ENCODE assay signal across 1 cellular context in the genomic region with DNA sequence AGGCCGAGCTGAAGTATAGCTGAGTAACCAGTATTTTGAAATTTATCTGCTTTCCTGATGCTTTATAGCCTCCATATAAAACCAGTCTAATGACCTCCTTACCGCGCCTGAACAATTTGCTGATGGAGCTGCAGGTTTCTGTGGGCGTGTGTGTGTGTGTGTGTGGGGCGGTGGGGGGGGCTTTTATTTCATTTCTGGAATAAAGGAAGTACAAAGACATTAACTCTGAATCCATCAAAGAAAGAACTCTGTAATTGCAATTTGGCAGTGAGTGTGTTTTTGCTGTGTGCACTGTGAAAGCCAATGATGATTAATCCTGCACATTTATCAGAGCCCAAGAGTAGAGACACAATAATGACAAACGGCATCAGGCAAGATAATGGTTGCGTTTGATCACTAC.
A peak's percentile ranks its signal among the peaks of the same experiment; 100 is the strongest.
TF ChIP-seq lines count a peak whose summit lies in the region.

No MANE protein-coding gene starts in this region.

TF ChIP-seq in HEK293, 187 proteins besides CTCF, POLR2A, EP300 and RAD21 (continued from another document):
- TF ChIP-seq, protein P1, sequence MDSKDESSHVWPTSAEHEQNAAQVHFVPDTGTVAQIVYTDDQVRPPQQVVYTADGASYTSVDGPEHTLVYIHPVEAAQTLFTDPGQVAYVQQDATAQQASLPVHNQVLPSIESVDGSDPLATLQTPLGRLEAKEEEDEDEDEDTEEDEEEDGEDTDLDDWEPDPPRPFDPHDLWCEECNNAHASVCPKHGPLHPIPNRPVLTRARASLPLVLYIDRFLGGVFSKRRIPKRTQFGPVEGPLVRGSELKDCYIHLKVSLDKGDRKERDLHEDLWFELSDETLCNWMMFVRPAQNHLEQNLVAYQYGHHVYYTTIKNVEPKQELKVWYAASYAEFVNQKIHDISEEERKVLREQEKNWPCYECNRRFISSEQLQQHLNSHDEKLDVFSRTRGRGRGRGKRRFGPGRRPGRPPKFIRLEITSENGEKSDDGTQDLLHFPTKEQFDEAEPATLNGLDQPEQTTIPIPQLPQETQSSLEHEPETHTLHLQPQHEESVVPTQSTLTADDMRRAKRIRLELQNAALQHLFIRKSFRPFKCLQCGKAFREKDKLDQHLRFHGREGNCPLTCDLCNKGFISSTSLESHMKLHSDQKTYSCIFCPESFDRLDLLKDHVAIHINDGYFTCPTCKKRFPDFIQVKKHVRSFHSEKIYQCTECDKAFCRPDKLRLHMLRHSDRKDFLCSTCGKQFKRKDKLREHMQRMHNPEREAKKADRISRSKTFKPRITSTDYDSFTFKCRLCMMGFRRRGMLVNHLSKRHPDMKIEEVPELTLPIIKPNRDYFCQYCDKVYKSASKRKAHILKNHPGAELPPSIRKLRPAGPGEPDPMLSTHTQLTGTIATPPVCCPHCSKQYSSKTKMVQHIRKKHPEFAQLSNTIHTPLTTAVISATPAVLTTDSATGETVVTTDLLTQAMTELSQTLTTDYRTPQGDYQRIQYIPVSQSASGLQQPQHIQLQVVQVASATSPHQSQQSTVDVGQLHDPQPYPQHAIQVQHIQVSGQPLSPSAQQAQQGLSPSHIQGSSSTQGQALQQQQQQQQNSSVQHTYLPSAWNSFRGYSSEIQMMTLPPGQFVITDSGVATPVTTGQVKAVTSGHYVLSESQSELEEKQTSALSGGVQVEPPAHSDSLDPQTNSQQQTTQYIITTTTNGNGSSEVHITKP (tag by site-specific recombination; IDR thresholded peaks at IDR 0.05) = no peak
- TF ChIP-seq SALL2 (tag by site-specific recombination; IDR thresholded peaks at IDR 0.05; ENCODE audit: borderline replicate concordance) = no peak
- TF ChIP-seq, protein P2, sequence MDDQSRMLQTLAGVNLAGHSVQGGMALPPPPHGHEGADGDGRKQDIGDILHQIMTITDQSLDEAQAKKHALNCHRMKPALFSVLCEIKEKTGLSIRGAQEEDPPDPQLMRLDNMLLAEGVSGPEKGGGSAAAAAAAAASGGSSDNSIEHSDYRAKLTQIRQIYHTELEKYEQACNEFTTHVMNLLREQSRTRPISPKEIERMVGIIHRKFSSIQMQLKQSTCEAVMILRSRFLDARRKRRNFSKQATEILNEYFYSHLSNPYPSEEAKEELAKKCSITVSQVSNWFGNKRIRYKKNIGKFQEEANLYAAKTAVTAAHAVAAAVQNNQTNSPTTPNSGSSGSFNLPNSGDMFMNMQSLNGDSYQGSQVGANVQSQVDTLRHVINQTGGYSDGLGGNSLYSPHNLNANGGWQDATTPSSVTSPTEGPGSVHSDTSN (CRISPR knock-in tag; IDR thresholded peaks at IDR 0.05) = no peak
- TF ChIP-seq, protein P3, sequence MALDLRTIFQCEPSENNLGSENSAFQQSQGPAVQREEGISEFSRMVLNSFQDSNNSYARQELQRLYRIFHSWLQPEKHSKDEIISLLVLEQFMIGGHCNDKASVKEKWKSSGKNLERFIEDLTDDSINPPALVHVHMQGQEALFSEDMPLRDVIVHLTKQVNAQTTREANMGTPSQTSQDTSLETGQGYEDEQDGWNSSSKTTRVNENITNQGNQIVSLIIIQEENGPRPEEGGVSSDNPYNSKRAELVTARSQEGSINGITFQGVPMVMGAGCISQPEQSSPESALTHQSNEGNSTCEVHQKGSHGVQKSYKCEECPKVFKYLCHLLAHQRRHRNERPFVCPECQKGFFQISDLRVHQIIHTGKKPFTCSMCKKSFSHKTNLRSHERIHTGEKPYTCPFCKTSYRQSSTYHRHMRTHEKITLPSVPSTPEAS (tag by site-specific recombination; IDR thresholded peaks at IDR 0.05) = no peak
- peak; percentile 77; the same call in 1 of the 2 replicates for TF ChIP-seq ZNF843 (tag by site-specific recombination; IDR thresholded peaks at IDR 0.05)
- TF ChIP-seq, protein P4, sequence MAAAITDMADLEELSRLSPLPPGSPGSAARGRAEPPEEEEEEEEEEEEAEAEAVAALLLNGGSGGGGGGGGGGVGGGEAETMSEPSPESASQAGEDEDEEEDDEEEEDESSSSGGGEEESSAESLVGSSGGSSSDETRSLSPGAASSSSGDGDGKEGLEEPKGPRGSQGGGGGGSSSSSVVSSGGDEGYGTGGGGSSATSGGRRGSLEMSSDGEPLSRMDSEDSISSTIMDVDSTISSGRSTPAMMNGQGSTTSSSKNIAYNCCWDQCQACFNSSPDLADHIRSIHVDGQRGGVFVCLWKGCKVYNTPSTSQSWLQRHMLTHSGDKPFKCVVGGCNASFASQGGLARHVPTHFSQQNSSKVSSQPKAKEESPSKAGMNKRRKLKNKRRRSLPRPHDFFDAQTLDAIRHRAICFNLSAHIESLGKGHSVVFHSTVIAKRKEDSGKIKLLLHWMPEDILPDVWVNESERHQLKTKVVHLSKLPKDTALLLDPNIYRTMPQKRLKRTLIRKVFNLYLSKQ (tag by site-specific recombination; IDR thresholded peaks at IDR 0.05; ENCODE audit: borderline replicate concordance) = no peak
- no peak for TF ChIP-seq ZNF214 (tag by site-specific recombination; IDR thresholded peaks at IDR 0.05; ENCODE audit: borderline replicate concordance)
- no peak for TF ChIP-seq ZNF394 (tag by site-specific recombination; IDR thresholded peaks at IDR 0.05; ENCODE audit: borderline replicate concordance)
- TF ChIP-seq, protein P5, sequence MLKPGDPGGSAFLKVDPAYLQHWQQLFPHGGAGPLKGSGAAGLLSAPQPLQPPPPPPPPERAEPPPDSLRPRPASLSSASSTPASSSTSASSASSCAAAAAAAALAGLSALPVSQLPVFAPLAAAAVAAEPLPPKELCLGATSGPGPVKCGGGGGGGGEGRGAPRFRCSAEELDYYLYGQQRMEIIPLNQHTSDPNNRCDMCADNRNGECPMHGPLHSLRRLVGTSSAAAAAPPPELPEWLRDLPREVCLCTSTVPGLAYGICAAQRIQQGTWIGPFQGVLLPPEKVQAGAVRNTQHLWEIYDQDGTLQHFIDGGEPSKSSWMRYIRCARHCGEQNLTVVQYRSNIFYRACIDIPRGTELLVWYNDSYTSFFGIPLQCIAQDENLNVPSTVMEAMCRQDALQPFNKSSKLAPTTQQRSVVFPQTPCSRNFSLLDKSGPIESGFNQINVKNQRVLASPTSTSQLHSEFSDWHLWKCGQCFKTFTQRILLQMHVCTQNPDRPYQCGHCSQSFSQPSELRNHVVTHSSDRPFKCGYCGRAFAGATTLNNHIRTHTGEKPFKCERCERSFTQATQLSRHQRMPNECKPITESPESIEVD (tag by site-specific recombination; IDR thresholded peaks at IDR 0.05) = peak; percentile 43; the same call in 1 of the 2 replicates
- no peak for TF ChIP-seq ZNF548 (tag by site-specific recombination; IDR thresholded peaks at IDR 0.05)
- TF ChIP-seq, protein P6, sequence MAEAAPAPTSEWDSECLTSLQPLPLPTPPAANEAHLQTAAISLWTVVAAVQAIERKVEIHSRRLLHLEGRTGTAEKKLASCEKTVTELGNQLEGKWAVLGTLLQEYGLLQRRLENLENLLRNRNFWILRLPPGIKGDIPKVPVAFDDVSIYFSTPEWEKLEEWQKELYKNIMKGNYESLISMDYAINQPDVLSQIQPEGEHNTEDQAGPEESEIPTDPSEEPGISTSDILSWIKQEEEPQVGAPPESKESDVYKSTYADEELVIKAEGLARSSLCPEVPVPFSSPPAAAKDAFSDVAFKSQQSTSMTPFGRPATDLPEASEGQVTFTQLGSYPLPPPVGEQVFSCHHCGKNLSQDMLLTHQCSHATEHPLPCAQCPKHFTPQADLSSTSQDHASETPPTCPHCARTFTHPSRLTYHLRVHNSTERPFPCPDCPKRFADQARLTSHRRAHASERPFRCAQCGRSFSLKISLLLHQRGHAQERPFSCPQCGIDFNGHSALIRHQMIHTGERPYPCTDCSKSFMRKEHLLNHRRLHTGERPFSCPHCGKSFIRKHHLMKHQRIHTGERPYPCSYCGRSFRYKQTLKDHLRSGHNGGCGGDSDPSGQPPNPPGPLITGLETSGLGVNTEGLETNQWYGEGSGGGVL (tag by site-specific recombination; IDR thresholded peaks at IDR 0.05) = peak; percentile 59
- TF ChIP-seq ZNF366 (tag by site-specific recombination; conservative IDR thresholded peaks at IDR 0.05) = no peak
- no peak for TF ChIP-seq ZNF621 (tag by site-specific recombination; IDR thresholded peaks at IDR 0.05)
- TF ChIP-seq ZNF600 (tag by site-specific recombination; IDR thresholded peaks at IDR 0.05) = no peak
- TF ChIP-seq ZNF221 (tag by site-specific recombination; IDR thresholded peaks at IDR 0.05; ENCODE audit: borderline replicate concordance) = no peak
- TF ChIP-seq ZNF558 (tag by site-specific recombination; IDR thresholded peaks at IDR 0.05) = no peak
- TF ChIP-seq RBAK (tag by site-specific recombination; IDR thresholded peaks at IDR 0.05) = no peak
- no peak for TF ChIP-seq ZNF510 (tag by site-specific recombination; IDR thresholded peaks at IDR 0.05; ENCODE audit: insufficient replicate concordance)
- peak; percentile 45; the same call in 1 of the 2 replicates for TF ChIP-seq SP7 (tag by site-specific recombination; IDR thresholded peaks at IDR 0.05)
- no peak for TF ChIP-seq ZNF670 (tag by site-specific recombination; IDR thresholded peaks at IDR 0.05; ENCODE audit: low read depth)
- no peak for TF ChIP-seq ZNF292 (tag by site-specific recombination; IDR thresholded peaks at IDR 0.05; ENCODE audit: borderline replicate concordance, low read depth)
- TF ChIP-seq ZFP69B (tag by site-specific recombination; IDR thresholded peaks at IDR 0.05) = no peak
- TF ChIP-seq, protein P7, sequence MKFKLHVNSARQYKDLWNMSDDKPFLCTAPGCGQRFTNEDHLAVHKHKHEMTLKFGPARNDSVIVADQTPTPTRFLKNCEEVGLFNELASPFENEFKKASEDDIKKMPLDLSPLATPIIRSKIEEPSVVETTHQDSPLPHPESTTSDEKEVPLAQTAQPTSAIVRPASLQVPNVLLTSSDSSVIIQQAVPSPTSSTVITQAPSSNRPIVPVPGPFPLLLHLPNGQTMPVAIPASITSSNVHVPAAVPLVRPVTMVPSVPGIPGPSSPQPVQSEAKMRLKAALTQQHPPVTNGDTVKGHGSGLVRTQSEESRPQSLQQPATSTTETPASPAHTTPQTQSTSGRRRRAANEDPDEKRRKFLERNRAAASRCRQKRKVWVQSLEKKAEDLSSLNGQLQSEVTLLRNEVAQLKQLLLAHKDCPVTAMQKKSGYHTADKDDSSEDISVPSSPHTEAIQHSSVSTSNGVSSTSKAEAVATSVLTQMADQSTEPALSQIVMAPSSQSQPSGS (tag by site-specific recombination; IDR thresholded peaks at IDR 0.05; ENCODE audit: low read depth) = no peak
- TF ChIP-seq SP2 (tag by site-specific recombination; IDR thresholded peaks at IDR 0.05) = no peak
